Comparison of ENCODE assay signal across 2 cellular contexts in the genomic region with DNA sequence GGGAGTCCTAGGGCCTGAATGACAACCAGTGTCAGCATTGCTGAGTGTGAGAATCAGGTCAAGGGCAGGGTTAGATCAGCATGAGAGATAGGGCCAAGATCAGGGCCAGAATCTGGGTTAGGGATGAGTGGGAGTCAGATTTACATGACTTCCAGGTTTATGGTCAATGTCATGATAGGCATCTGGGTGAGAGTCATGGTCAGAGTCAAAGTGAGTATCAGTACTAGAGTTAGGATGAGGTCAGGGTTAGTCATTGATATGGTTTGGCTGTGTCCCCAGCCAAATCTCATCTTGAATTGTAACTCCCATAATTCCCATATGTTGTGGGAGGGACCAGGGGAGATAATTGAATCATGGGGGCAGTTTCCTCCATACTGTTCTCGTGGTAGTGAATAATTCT.
A peak's percentile ranks its signal among the peaks of the same experiment; 100 is the strongest.
TF ChIP-seq lines count a peak whose summit lies in the region.

No MANE protein-coding gene starts in this region.

TF ChIP-seq in SK-N-SH, 30 proteins besides CTCF, POLR2A, EP300 and RAD21:
- peak; percentile 39; the same call in 1 of the 2 replicates for TF ChIP-seq JUND (IDR thresholded peaks at IDR 0.05)
- peak; percentile 53; the same call in 1 of the 2 replicates for TF ChIP-seq RXRA (IDR thresholded peaks at IDR 0.05; ENCODE audit: borderline replicate concordance, low read depth)
- TF ChIP-seq NFIC (IDR thresholded peaks at IDR 0.05; ENCODE audit: borderline replicate concordance) = peak; percentile 24
- TF ChIP-seq, protein P1, sequence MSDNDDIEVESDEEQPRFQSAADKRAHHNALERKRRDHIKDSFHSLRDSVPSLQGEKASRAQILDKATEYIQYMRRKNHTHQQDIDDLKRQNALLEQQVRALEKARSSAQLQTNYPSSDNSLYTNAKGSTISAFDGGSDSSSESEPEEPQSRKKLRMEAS (IDR thresholded peaks at IDR 0.05; ENCODE audit: low read depth) = no peak
- TF ChIP-seq, protein P2, sequence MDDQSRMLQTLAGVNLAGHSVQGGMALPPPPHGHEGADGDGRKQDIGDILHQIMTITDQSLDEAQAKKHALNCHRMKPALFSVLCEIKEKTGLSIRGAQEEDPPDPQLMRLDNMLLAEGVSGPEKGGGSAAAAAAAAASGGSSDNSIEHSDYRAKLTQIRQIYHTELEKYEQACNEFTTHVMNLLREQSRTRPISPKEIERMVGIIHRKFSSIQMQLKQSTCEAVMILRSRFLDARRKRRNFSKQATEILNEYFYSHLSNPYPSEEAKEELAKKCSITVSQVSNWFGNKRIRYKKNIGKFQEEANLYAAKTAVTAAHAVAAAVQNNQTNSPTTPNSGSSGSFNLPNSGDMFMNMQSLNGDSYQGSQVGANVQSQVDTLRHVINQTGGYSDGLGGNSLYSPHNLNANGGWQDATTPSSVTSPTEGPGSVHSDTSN (IDR thresholded peaks at IDR 0.05) = peak; percentile 48
- peak; percentile 81 for TF ChIP-seq TCF12 (IDR thresholded peaks at IDR 0.05)
- TF ChIP-seq FOSL2 (IDR thresholded peaks at IDR 0.05; ENCODE audit: borderline replicate concordance, low read depth) = peak; percentile 28; the same call in 1 of the 2 replicates
- TF ChIP-seq NRF1 (IDR thresholded peaks at IDR 0.05; ENCODE audit: low read depth, low read length) = no peak

TF ChIP-seq in SK-N-SH treated with all-trans-retinoic acid at 6 μM for 48 hours, 23 proteins besides CTCF, POLR2A, EP300 and RAD21:
- TF ChIP-seq, protein P3, sequence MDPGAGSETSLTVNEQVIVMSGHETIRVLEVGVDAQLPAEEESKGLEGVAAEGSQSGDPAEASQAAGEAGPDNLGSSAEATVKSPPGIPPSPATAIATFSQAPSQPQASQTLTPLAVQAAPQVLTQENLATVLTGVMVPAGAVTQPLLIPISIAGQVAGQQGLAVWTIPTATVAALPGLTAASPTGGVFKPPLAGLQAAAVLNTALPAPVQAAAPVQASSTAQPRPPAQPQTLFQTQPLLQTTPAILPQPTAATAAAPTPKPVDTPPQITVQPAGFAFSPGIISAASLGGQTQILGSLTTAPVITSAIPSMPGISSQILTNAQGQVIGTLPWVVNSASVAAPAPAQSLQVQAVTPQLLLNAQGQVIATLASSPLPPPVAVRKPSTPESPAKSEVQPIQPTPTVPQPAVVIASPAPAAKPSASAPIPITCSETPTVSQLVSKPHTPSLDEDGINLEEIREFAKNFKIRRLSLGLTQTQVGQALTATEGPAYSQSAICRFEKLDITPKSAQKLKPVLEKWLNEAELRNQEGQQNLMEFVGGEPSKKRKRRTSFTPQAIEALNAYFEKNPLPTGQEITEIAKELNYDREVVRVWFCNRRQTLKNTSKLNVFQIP (CRISPR knock-in tag; IDR thresholded peaks at IDR 0.05; ENCODE audit: borderline replicate concordance, low read depth) = no peak
- TF ChIP-seq ARNTL (CRISPR knock-in tag; IDR thresholded peaks at IDR 0.05; ENCODE audit: borderline replicate concordance, low read depth) (no peak), ZFP30 (CRISPR knock-in tag; IDR thresholded peaks at IDR 0.05) (no peak), RARB (CRISPR knock-in tag; IDR thresholded peaks at IDR 0.05) (no peak), ISL1 (CRISPR knock-in tag; IDR thresholded peaks at IDR 0.05) (no peak), PPARA (CRISPR knock-in tag; IDR thresholded peaks at IDR 0.05; ENCODE audit: borderline replicate concordance) (no peak), ZFP3 (CRISPR knock-in tag; IDR thresholded peaks at IDR 0.05) (no peak)
